In genomic region chr2:157780211-157780610, GRCh38 we compare ENCODE assay signal across 10 cellular contexts.
"Had no signal": no experiment of that assay in that cellular context is flagged by ENCODE, and none has a peak within 500 bp of the region (broad histone marks: within the 10 kb centered on the region; RNA-seq: fewer than 3 reads in every experiment).

No MANE protein-coding gene starts in this region.

- H3K27ac Mint-ChIP-seq: HFFc6, IgD-negative memory B cell had no signal

- H3K4me3 Mint-ChIP-seq: HFFc6, IgD-negative memory B cell had no signal

- DNase-seq: GM23248, GOT3, H7, HFFc6, KBM-7 had no signal

- H3K9me3 Mint-ChIP-seq: HFFc6, IgD-negative memory B cell had no signal

- H3K4me3 ChIP-seq: GM23248, HAP-1 had no signal

- H3K27me3 Mint-ChIP-seq: IgD-negative memory B cell had no signal

- H3K9me3 ChIP-seq: HAP-1 had no signal

- ATAC-seq: HCT116, HepG2 had no signal

- H3K27ac ChIP-seq: GM23248, HL-60 had no signal
